In the genomic region with DNA sequence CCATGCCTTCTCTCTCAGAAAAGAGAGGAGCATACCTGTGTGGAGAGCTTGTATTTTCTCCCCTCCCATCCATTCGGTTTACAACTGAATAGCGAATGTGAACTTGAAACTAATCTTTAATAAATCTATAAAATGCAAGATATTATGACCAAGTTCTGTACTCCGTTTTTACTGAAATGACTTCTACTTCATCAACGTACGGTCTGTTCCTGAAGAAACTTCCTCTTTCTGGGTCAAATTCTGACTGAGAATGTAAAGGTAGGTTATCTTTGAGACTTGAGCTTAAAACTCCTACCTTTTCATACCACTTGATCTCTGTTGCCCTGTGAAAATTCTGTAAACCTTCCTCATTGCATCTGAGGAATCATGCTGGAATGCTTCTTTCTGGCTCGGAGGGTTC, we compare ENCODE assay signal across 16 cellular contexts. TPM values are rescaled to one million over a fixed set of nuclear protein-coding genes. Genes with fewer than 3 reads are reported as not detected.
A peak's percentile ranks its signal among the peaks of the same experiment; 100 is the strongest.
DNase-seq lines count a peak whose midpoint lies in the region; ATAC-seq and TF ChIP-seq lines count a peak whose summit lies in the region.
"Had no signal": no experiment of that assay in that cellular context is flagged by ENCODE, and none has a peak within 500 bp of the region (broad histone marks: within the 10 kb centered on the region; RNA-seq: fewer than 3 reads in every experiment).

No MANE protein-coding gene starts in this region.

- TF ChIP-seq CTCF in right atrium auricular region (IDR thresholded peaks at IDR 0.05) = no peak

- no peaks in the 10 kb centered on the region for H3K9me3 Mint-ChIP-seq in stimulated activated memory B cell treated with anti-CD40 and anti-IgM and Interleukin-4, amounts not matched to agents 10 μg/mL and 1 μg/mL and 100 μg/mL, for 72 hours

- no peaks in the 10 kb centered on the region for H3K27me3 Mint-ChIP-seq in stimulated activated memory B cell treated with anti-CD40 and anti-IgM and Interleukin-4, amounts not matched to agents 10 μg/mL and 1 μg/mL and 100 μg/mL, for 72 hours

- H3K4me3 ChIP-seq in right atrium auricular region = no peak overlapping the region
- H3K4me3 ChIP-seq: SK-N-MC had no signal

- no peak for DNase-seq in SHP77 treated with DMSO at 0.1 percent for 48 hours (lab: John Stamatoyannopoulos, UW)
- no peak for DNase-seq in right atrium auricular region (ENCODE audit: low spot score)
- DNase-seq: activated CD4-positive, CD25-positive, alpha-beta regulatory T cell; amygdala; COR-L47; NCI-H2081; occipital lobe; trophoblast cell had no signal

- peak overlapping the region in 1 of 2 donors; percentile 38 for H3K27ac ChIP-seq in right atrium auricular region
- H3K27ac ChIP-seq: HL-60, SK-N-MC had no signal

- H3K36me3 ChIP-seq in right atrium auricular region = peaks cover 9% of the 10 kb centered on the region

- H3K4me1 Mint-ChIP-seq in stimulated activated memory B cell treated with anti-CD40 and anti-IgM and Interleukin-4, amounts not matched to agents 10 μg/mL and 1 μg/mL and 100 μg/mL, for 72 hours = peaks cover 26% of the 10 kb centered on the region

- peaks cover 12% of the 10 kb centered on the region for H3K36me3 Mint-ChIP-seq in stimulated activated memory B cell treated with anti-CD40 and anti-IgM and Interleukin-4, amounts not matched to agents 10 μg/mL and 1 μg/mL and 100 μg/mL, for 72 hours

- no peak overlapping the region for H3K27ac Mint-ChIP-seq in stimulated activated memory B cell treated with anti-CD40 and anti-IgM and Interleukin-4, amounts not matched to agents 10 μg/mL and 1 μg/mL and 100 μg/mL, for 72 hours

- no peaks in the 10 kb centered on the region for H3K27me3 ChIP-seq in right atrium auricular region

- H3K4me1 ChIP-seq in right atrium auricular region = peaks cover 0 to 46% of the 10 kb centered on the region in 2 donors

- no peaks in the 10 kb centered on the region for H3K9me3 ChIP-seq in right atrium auricular region

- no peak overlapping the region for H3K4me3 Mint-ChIP-seq in stimulated activated memory B cell treated with anti-CD40 and anti-IgM and Interleukin-4, amounts not matched to agents 10 μg/mL and 1 μg/mL and 100 μg/mL, for 72 hours

- ATAC-seq in GM18520 (IDR thresholded peaks at IDR 0.05; ENCODE audit: unreplicated experiment) = peak; percentile 30
- ATAC-seq in GM21423 (IDR thresholded peaks at IDR 0.05; ENCODE audit: unreplicated experiment) = peak; percentile 27
- peak; percentile 49 for ATAC-seq in HG03159 (IDR thresholded peaks at IDR 0.05; ENCODE audit: unreplicated experiment)
- ATAC-seq in stimulated activated memory B cell treated with anti-CD40 and anti-IgM and Interleukin-4, amounts not matched to agents 10 μg/mL and 1 μg/mL and 100 μg/mL, for 72 hours = peak; percentile 60
- no peak for ATAC-seq in HG03108 (IDR thresholded peaks at IDR 0.05; ENCODE audit: unreplicated experiment)
- no peak for ATAC-seq in HG03097 (IDR thresholded peaks at IDR 0.05; ENCODE audit: low FRiP score, unreplicated experiment)

RNA-seq across cellular contexts. Expression of gene CTNNAL1, which starts 4.2 kb away (rescaled TPM):
- total RNA-seq in right atrium auricular region = 100 to 1,000 TPM in 1 of 2 donors, 10 to 100 TPM in 1; 98.9 to 120 TPM

Comparison
In these comparisons a context has a peak if more than half of its experiments do, and no peak if none do; other contexts are left out.
1. ATAC-seq: peak in GM18520 (single experiment), GM21423 (single experiment), HG03159 (single experiment) and stimulated activated memory B cell treated with anti-CD40 and anti-IgM and Interleukin-4, amounts not matched to agents 10 μg/mL and 1 μg/mL and 100 μg/mL, for 72 hours (single experiment); none in HG03108 (single experiment) and HG03097 (single experiment).